9 cellular contexts compared by ENCODE assay signal in the genomic region with DNA sequence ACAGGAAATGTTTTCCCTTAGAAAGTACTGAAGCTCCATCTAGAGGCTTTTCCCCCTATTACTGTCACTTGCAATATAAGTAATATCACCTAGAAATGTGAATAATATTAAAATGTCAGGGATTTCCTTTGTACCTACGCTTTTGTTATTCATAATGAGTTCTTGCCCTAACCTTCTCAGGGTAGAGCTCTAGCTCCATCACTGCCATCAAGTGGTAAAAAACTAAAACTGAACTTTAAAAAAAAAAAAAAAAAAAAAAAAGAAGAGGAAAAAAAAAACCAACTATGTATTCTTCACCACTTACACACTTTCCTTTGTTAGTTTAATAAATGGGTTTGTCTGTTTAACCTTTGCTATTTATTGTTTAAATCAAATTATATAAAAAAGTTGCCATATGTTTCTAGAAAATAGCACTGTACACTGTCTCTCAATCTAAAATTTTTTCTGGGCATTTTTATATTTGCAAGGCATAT. TPM values are rescaled to one million over a fixed set of nuclear protein-coding genes. Genes with fewer than 3 reads are reported as not detected.
A peak's percentile ranks its signal among the peaks of the same experiment; 100 is the strongest.
DNase-seq lines count a peak whose midpoint lies in the region; ATAC-seq and TF ChIP-seq lines count a peak whose summit lies in the region.
"Had no signal": no experiment of that assay in that cellular context is flagged by ENCODE, and none has a peak within 500 bp of the region (broad histone marks: within the 10 kb centered on the region; RNA-seq: fewer than 3 reads in every experiment).

No MANE protein-coding gene starts in this region.

- H3K27ac Mint-ChIP-seq in neural progenitor cell, result no peak overlapping the region

- no TSS peak for BruUV-seq in PC-3 (replicated peaks; lab: Mats Ljungman, UMichigan)

- peaks cover 33% of the 10 kb centered on the region for H3K4me1 Mint-ChIP-seq in neural progenitor cell

- POLR2A ChIA-PET in PC-3 (lab: Charles Lee; ENCODE audit: unreplicated experiment), result no interaction called here

- H2AFZ ChIP-seq in PC-3 (ENCODE audit: low read length) (no peak overlapping the region), neural progenitor cell (replicated peaks) (no peak overlapping the region)

- H3K9me3 ChIP-seq in PC-3 (ENCODE audit: low read length) (no peaks in the 10 kb centered on the region), neural progenitor cell (ENCODE audit: low read depth) (no peaks in the 10 kb centered on the region)
- H3K9me3 ChIP-seq: upper lobe of left lung had no signal

- H3K4me3 ChIP-seq in PC-3 (ENCODE audit: low read length) (no peak overlapping the region), neural progenitor cell (no peak overlapping the region)
- H3K4me3 ChIP-seq: upper lobe of left lung had no signal

- H3K27me3 ChIP-seq in PC-3 (ENCODE audit: low read length) (no peaks in the 10 kb centered on the region), neural progenitor cell (no peaks in the 10 kb centered on the region)
- H3K27me3 ChIP-seq: upper lobe of left lung had no signal

- H3K4me2 ChIP-seq in PC-3 (ENCODE audit: low read length) (no peak overlapping the region), neural progenitor cell (no peak overlapping the region)

- H3K9ac ChIP-seq in PC-3 (ENCODE audit: low read length) (no peak overlapping the region), neural progenitor cell (no peak overlapping the region)

- H3K9me3 Mint-ChIP-seq in neural progenitor cell, result no peaks in the 10 kb centered on the region

- H3K9me2 ChIP-seq in PC-3 (replicated peaks; ENCODE audit: low read length), result no peaks in the 10 kb centered on the region

- ATAC-seq in PC-3, result peak; percentile 55

- no peak overlapping the region for H3K4me3 Mint-ChIP-seq in neural progenitor cell

- DNase-seq in 8988T (peak; percentile 15), GM10266 (ENCODE audit: extremely low spot score) (peak; percentile 45), HPDE6-E6E7 (ENCODE audit: extremely low spot score) (peak; percentile 22), PC-3 (peak; percentile 43), epidermal melanocyte (ENCODE audit: insufficient read length, low spot score) (peak; percentile 16), neural progenitor cell (ENCODE audit: low spot score) (peak; percentile 59)
- DNase-seq in stimulated activated CD4-positive, alpha-beta T cell treated with anti-CD3 and anti-CD28 coated beads, Interleukin-2, amount 100 ng/mL, for 48 hours, result no peak
- no peak for DNase-seq in stimulated activated CD4-positive, alpha-beta T cell treated with anti-CD3 and anti-CD28 coated beads, Interleukin-15, amount 100 ng/mL, for 24 hours
- DNase-seq: upper lobe of left lung had no signal

- H3K4me1 ChIP-seq in PC-3 (ENCODE audit: insufficient read depth, low read length) (no peaks in the 10 kb centered on the region), neural progenitor cell (no peaks in the 10 kb centered on the region)

- peak; percentile 19 for TF ChIP-seq CTCF in GM10266 (IDR thresholded peaks at IDR 0.05; ENCODE audit: control insufficient read depth, insufficient read depth, low read depth, missing control alignments)
- TF ChIP-seq CTCF in PC-3 (conservative IDR thresholded peaks at IDR 0.05; ENCODE audit: low read depth, low read length), result peak; percentile 50
- TF ChIP-seq CTCF in neural progenitor cell (IDR thresholded peaks at IDR 0.05), result peak; percentile 58

- H3K79me2 ChIP-seq in PC-3 (ENCODE audit: low read length), result peaks cover 59% of the 10 kb centered on the region
- peaks cover 8% of the 10 kb centered on the region for H3K79me2 ChIP-seq in neural progenitor cell (ENCODE audit: low read depth)

- H3K27me3 Mint-ChIP-seq in neural progenitor cell (ENCODE audit: insufficient read depth, low read depth), result peaks cover 2% of the 10 kb centered on the region

- no peaks in the 10 kb centered on the region for H4K20me1 ChIP-seq in PC-3 (ENCODE audit: low read length)
- H4K20me1 ChIP-seq in neural progenitor cell (ENCODE audit: low read depth), result no peaks in the 10 kb centered on the region

- no peaks in the 10 kb centered on the region for H3K36me3 ChIP-seq in PC-3 (ENCODE audit: low read depth, low read length)
- no peaks in the 10 kb centered on the region for H3K36me3 ChIP-seq in neural progenitor cell
- H3K36me3 ChIP-seq: upper lobe of left lung had no signal

- no peaks in the 10 kb centered on the region for H3F3A ChIP-seq in PC-3 (ENCODE audit: low read length, unreplicated experiment)
- H3F3A ChIP-seq in neural progenitor cell (ENCODE audit: low read depth), result peaks cover 22% of the 10 kb centered on the region

- no peak overlapping the region for H3K27ac ChIP-seq in PC-3 (ENCODE audit: low read length)
- H3K27ac ChIP-seq in neural progenitor cell, result no peak overlapping the region
- H3K27ac ChIP-seq: upper lobe of left lung had no signal

- H3K36me3 Mint-ChIP-seq in neural progenitor cell, result peaks cover 2% of the 10 kb centered on the region

- intact Hi-C loops in PC-3 (cut with micrococcal nuclease), result loop anchor here (2.0 to 10.0 kb wide), 3 partner anchors 209 to 679 kb away; no protein-coding TSS in a partner anchor

- CTCF ChIA-PET in PC-3 (lab: Charles Lee), result interaction anchor here (0.6 to 0.7 kb wide), 2 partner anchors 202 to 211 kb away, joined by 4 to 5 read pairs; no protein-coding TSS in a partner anchor

RNA-seq across cellular contexts. Expression of a gene that starts 49.9 kb away (rescaled TPM):
- 46.4 and 53.4 TPM in 2 replicates for total RNA-seq in PC-3 (2014; rRNA removed)
- 24.9 and 55.3 TPM in 2 replicates for total RNA-seq in neural progenitor cell (ENCODE audit: low replicate concordance)

Comparison
In these comparisons a context has a peak if more than half of its experiments do, and no peak if none do; other contexts are left out.
1. DNase-seq: peak in 8988T (single experiment), GM10266 (single experiment), HPDE6-E6E7 (single experiment), PC-3 (single experiment), epidermal melanocyte (single experiment) and neural progenitor cell (single experiment); none in stimulated activated CD4-positive, alpha-beta T cell treated with anti-CD3 and anti-CD28 coated beads, Interleukin-2, amount 100 ng/mL, for 48 hours (0 of 2) and stimulated activated CD4-positive, alpha-beta T cell treated with anti-CD3 and anti-CD28 coated beads, Interleukin-15, amount 100 ng/mL, for 24 hours (single experiment).
2. Peak in every context shown above with its lines, with median percentiles within 50 percentile points of each other: CTCF ChIP-seq.